ENCODE assay signal across 37 cellular contexts in genomic region chrX:118179718-118180117, GRCh38.
"Had no signal": no experiment of that assay in that cellular context is flagged by ENCODE, and none has a peak within 500 bp of the region (broad histone marks: within the 10 kb centered on the region; RNA-seq: fewer than 3 reads in every experiment).

No MANE protein-coding gene starts in this region.

- H3K4me1 Mint-ChIP-seq: activated CD4-positive, alpha-beta T cell treated with anti-CD3 and anti-CD28 coated beads, Interleukin-2, amount 10 ng/mL, durations not matched to agents 24 days and 14 days; activated naive CD8-positive, alpha-beta T cell treated with anti-CD3 and anti-CD28 coated beads for 36 hours; activated T-helper 17 cell treated with anti-CD3 and anti-CD28 coated beads, Interleukin-2, amount 50 U/mL, for 72 hours had no signal

- H3K27ac Mint-ChIP-seq: activated CD4-positive, alpha-beta memory T cell treated with anti-CD3 and anti-CD28 coated beads for 36 hours; activated CD4-positive, alpha-beta T cell treated with anti-CD3 and anti-CD28 coated beads, Interleukin-2, amount 10 ng/mL, durations not matched to agents 24 days and 14 days; activated CD8-positive, alpha-beta T cell treated with anti-CD3 and anti-CD28 coated beads for 36 hours; activated naive CD4-positive, alpha-beta T cell treated with anti-CD3 and anti-CD28 coated beads for 36 hours; activated naive CD4-positive, alpha-beta T cell treated with anti-CD3 and anti-CD28 coated beads, Interleukin-2, amount 50 U/mL, for 72 hours; activated naive CD8-positive, alpha-beta T cell treated with anti-CD3 and anti-CD28 coated beads for 36 hours; activated T-cell treated with anti-CD3 and anti-CD28 coated beads, Interleukin-2, amount 50 U/mL, for 72 hours; activated T-helper 1 cell treated with anti-CD3 and anti-CD28 coated beads, Interleukin-12 subunit alpha, Interleukin-12 subunit beta, Interleukin-2, Interleukin-4 antibody, amounts not matched to agents 30 ng/mL and 10 ng/mL and 1 ng/mL, durations not matched to agents 14 hours and 24 hours and 36 hours; activated T-helper 17 cell treated with anti-CD3 and anti-CD28 coated beads, Interleukin-2, amount 50 U/mL, for 72 hours; T-helper 1 cell treated with Interleukin-12 subunit alpha and Interleukin-12 subunit beta and Interleukin-4 antibody, amounts not matched to agents 30 μg/mL and 1 μg/mL, for 36 hours; T-helper 2 cell treated with Interferon-gamma antibody and Interleukin-4, amounts not matched to agents 5 μg/mL and 100 μg/mL, for 36 hours; WTC11 had no signal

- H3K4me3 ChIP-seq: adrenal gland, body of pancreas, breast epithelium had no signal

- H3K4me3 Mint-ChIP-seq: activated CD4-positive, alpha-beta memory T cell treated with anti-CD3 and anti-CD28 coated beads for 36 hours; activated CD4-positive, alpha-beta T cell treated with anti-CD3 and anti-CD28 coated beads, Interleukin-2, amount 10 ng/mL, durations not matched to agents 24 days and 14 days; activated CD8-positive, alpha-beta T cell treated with anti-CD3 and anti-CD28 coated beads for 36 hours; activated naive CD4-positive, alpha-beta T cell treated with anti-CD3 and anti-CD28 coated beads for 36 hours; activated naive CD8-positive, alpha-beta T cell treated with anti-CD3 and anti-CD28 coated beads for 36 hours; activated T-cell treated with anti-CD3 and anti-CD28 coated beads, Interleukin-2, amount 50 U/mL, for 4 hours; activated T-cell treated with anti-CD3 and anti-CD28 coated beads, Interleukin-2, amount 50 U/mL, for 72 hours; activated T-helper 1 cell treated with anti-CD3 and anti-CD28 coated beads, Interleukin-12 subunit alpha, Interleukin-12 subunit beta, Interleukin-2, Interleukin-4 antibody, amounts not matched to agents 30 ng/mL and 10 ng/mL and 1 ng/mL, durations not matched to agents 14 hours and 24 hours and 36 hours; activated T-helper 17 cell treated with anti-CD3 and anti-CD28 coated beads, Interleukin-2, amount 50 U/mL, for 72 hours; T-helper 1 cell treated with Interleukin-12 subunit alpha and Interleukin-12 subunit beta and Interleukin-4 antibody, amounts not matched to agents 30 μg/mL and 1 μg/mL, for 36 hours; T-helper 2 cell treated with Interferon-gamma antibody and Interleukin-4, amounts not matched to agents 5 μg/mL and 100 μg/mL, for 36 hours; WTC11 had no signal

- DNase-seq: activated CD4-positive, alpha-beta memory T cell treated with anti-CD3 and anti-CD28 coated beads for 36 hours; activated CD4-positive, alpha-beta T cell treated with anti-CD3 and anti-CD28 coated beads for 4 hours; activated CD4-positive, alpha-beta T cell treated with anti-CD3 and anti-CD28 coated beads, Interleukin-2, amount 10 ng/mL, durations not matched to agents 24 days and 14 days; activated CD4-positive, alpha-beta T cell treated with anti-CD3 and anti-CD28 coated beads, Interleukin-2, amount 50 U/mL, for 1 hour; activated CD4-positive, alpha-beta T cell treated with anti-CD3 and anti-CD28 coated beads, Interleukin-2, amount 50 U/mL, for 4 hours; activated CD4-positive, CD25-positive, alpha-beta regulatory T cell; activated CD4-positive, CD25-positive, alpha-beta regulatory T cell treated with anti-CD3 and anti-CD28 coated beads, Interleukin-2, amount 50 U/mL, for 72 hours; activated CD8-positive, alpha-beta memory T cell treated with anti-CD3 and anti-CD28 coated beads, Interleukin-2, amount 50 U/mL, for 4 hours; activated CD8-positive, alpha-beta T cell treated with anti-CD3 and anti-CD28 coated beads for 36 hours; activated effector memory CD4-positive, alpha-beta T cell treated with anti-CD3 and anti-CD28 coated beads, Interleukin-2, amount 50 U/mL, for 16 hours; activated gamma-delta T cell treated with Interleukin-2 at 50 U/mL for 16 hours; activated naive CD4-positive, alpha-beta T cell; activated naive CD4-positive, alpha-beta T cell treated with anti-CD3 and anti-CD28 coated beads for 36 hours; activated naive CD4-positive, alpha-beta T cell treated with anti-CD3 and anti-CD28 coated beads, Interleukin-2, amount 50 U/mL, for 16 hours; activated naive CD8-positive, alpha-beta T cell treated with anti-CD3 and anti-CD28 coated beads for 36 hours; activated T-cell treated with anti-CD3 and anti-CD28 coated beads for 4 hours; activated T-cell treated with anti-CD3 and anti-CD28 coated beads, Interleukin-2, amount 50 U/mL, for 1 hour; activated T-cell treated with anti-CD3 and anti-CD28 coated beads, Interleukin-2, amount 50 U/mL, for 4 hours; activated T-cell treated with anti-CD3 and anti-CD28 coated beads, Interleukin-2, amount 50 U/mL, for 72 hours; adrenal gland; amniotic stem cell; aorta; body of pancreas; brain microvascular endothelial cell; central memory CD4-positive, alpha-beta T cell; T-helper 1 cell; T-helper 2 cell; T-helper 9 cell; WERI-Rb-1 had no signal

- H3K27me3 ChIP-seq: adrenal gland, body of pancreas, brain microvascular endothelial cell, breast epithelium had no signal

- FAIRE-seq: TTC549 had no signal

- H3K9me3 ChIP-seq: adrenal gland, body of pancreas, breast epithelium had no signal

- H3K9me3 Mint-ChIP-seq: activated CD4-positive, alpha-beta memory T cell treated with anti-CD3 and anti-CD28 coated beads for 36 hours; activated CD4-positive, alpha-beta T cell treated with anti-CD3 and anti-CD28 coated beads, Interleukin-2, amount 10 ng/mL, durations not matched to agents 24 days and 14 days; activated CD8-positive, alpha-beta T cell treated with anti-CD3 and anti-CD28 coated beads for 36 hours; activated naive CD4-positive, alpha-beta T cell treated with anti-CD3 and anti-CD28 coated beads, Interleukin-2, amount 50 U/mL, for 72 hours; activated naive CD8-positive, alpha-beta T cell treated with anti-CD3 and anti-CD28 coated beads for 36 hours; activated T-cell treated with anti-CD3 and anti-CD28 coated beads, Interleukin-2, amount 50 U/mL, for 72 hours; activated T-helper 17 cell treated with anti-CD3 and anti-CD28 coated beads, Interleukin-2, amount 50 U/mL, for 72 hours; T-helper 1 cell treated with Interleukin-12 subunit alpha and Interleukin-12 subunit beta and Interleukin-4 antibody, amounts not matched to agents 30 μg/mL and 1 μg/mL, for 36 hours; T-helper 2 cell treated with Interferon-gamma antibody and Interleukin-4, amounts not matched to agents 5 μg/mL and 100 μg/mL, for 36 hours; WTC11 had no signal

- ATAC-seq: activated CD8-positive, alpha-beta T cell treated with anti-CD3 and anti-CD28 coated beads for 36 hours; activated naive CD4-positive, alpha-beta T cell treated with anti-CD3 and anti-CD28 coated beads, Interleukin-2, amount 50 U/mL, for 72 hours; activated T-cell treated with anti-CD3 and anti-CD28 coated beads, Interleukin-2, amount 50 U/mL, for 4 hours; activated T-cell treated with anti-CD3 and anti-CD28 coated beads, Interleukin-2, amount 50 U/mL, for 72 hours; activated T-helper 17 cell treated with anti-CD3 and anti-CD28 coated beads, Interleukin-2, amount 50 U/mL, for 72 hours; body of pancreas had no signal

- H3K36me3 Mint-ChIP-seq: activated CD4-positive, alpha-beta memory T cell treated with anti-CD3 and anti-CD28 coated beads for 36 hours; activated naive CD4-positive, alpha-beta T cell treated with anti-CD3 and anti-CD28 coated beads, Interleukin-2, amount 50 U/mL, for 72 hours; activated naive CD8-positive, alpha-beta T cell treated with anti-CD3 and anti-CD28 coated beads for 36 hours; WTC11 had no signal

- H3K27ac ChIP-seq: adrenal gland, body of pancreas, brain microvascular endothelial cell, breast epithelium, WERI-Rb-1 had no signal

- H3K4me1 ChIP-seq: breast epithelium had no signal

- H3K27me3 Mint-ChIP-seq: activated CD4-positive, alpha-beta memory T cell treated with anti-CD3 and anti-CD28 coated beads for 36 hours; activated CD4-positive, alpha-beta T cell treated with anti-CD3 and anti-CD28 coated beads, Interleukin-2, amount 10 ng/mL, durations not matched to agents 24 days and 14 days; activated CD8-positive, alpha-beta T cell treated with anti-CD3 and anti-CD28 coated beads for 36 hours; activated naive CD8-positive, alpha-beta T cell treated with anti-CD3 and anti-CD28 coated beads for 36 hours; activated T-helper 17 cell treated with anti-CD3 and anti-CD28 coated beads, Interleukin-2, amount 50 U/mL, for 72 hours had no signal

- H3K36me3 ChIP-seq: adrenal gland, brain microvascular endothelial cell, breast epithelium, WERI-Rb-1 had no signal
